Comparison of ENCODE assay signal across 8 cellular contexts in genomic region chr9:127937046-127937382, GRCh38. TPM values are rescaled to one million over a fixed set of nuclear protein-coding genes. Genes with fewer than 3 reads are reported as not detected.
DNase-seq lines count a peak whose midpoint lies in the region; ATAC-seq, FAIRE-seq and TF ChIP-seq lines count a peak whose summit lies in the region.

No MANE protein-coding gene starts in this region.

- H3K27ac Mint-ChIP-seq in osteocyte (ENCODE audit: unreplicated experiment): peak overlapping the region; percentile 83

- H3K4me1 ChIP-seq in DND-41 (ENCODE audit: insufficient read depth, low read length) (peaks cover 37% of the 10 kb centered on the region), OCI-LY7 (ENCODE audit: insufficient read depth, low read length, poor library complexity, severe bottlenecking) (peaks cover 28% of the 10 kb centered on the region), endothelial cell of umbilical vein (ENCODE audit: control insufficient read depth, extremely low read depth, insufficient read depth, low read length) (peaks cover 21% of the 10 kb centered on the region)

- H3K27me3 Mint-ChIP-seq in osteocyte (ENCODE audit: unreplicated experiment): no peaks in the 10 kb centered on the region

- H3K27me3 ChIP-seq in DND-41 (ENCODE audit: insufficient read depth, low read length, poor library complexity) (no peaks in the 10 kb centered on the region), endothelial cell of umbilical vein (ENCODE audit: control insufficient read depth in 2 of 2, insufficient read depth in 2 of 2, low read length in 2 of 2) (no peaks in the 10 kb centered on the region)

- no peaks in the 10 kb centered on the region for H3K9me1 ChIP-seq in endothelial cell of umbilical vein (replicated peaks; ENCODE audit: control insufficient read depth, extremely low read depth, insufficient read depth, low read length)

- no peak for DNase-seq in DND-41
- DNase-seq in OCI-LY7 (ENCODE audit: low spot score): peak; percentile 36
- no peak for DNase-seq in endothelial cell of umbilical vein (ENCODE audit: low read depth, low spot score)
- DNase-seq in osteocyte (ENCODE audit: extremely low spot score, unreplicated experiment): no peak
- DNase-seq in SK-N-DZ (ENCODE audit: low spot score): no peak
- DNase-seq in H4 (ENCODE audit: low spot score): no peak

- no peak for TF ChIP-seq POLR2A in endothelial cell of umbilical vein (IDR thresholded peaks at IDR 0.05; ENCODE audit: low read depth, low read length)

- H3K27ac ChIP-seq in DND-41 (ENCODE audit: low read length) (peak overlapping the region; percentile 86), OCI-LY7 (ENCODE audit: low read depth, low read length, poor library complexity, severe bottlenecking) (peak overlapping the region; percentile 36), endothelial cell of umbilical vein (ENCODE audit: insufficient read depth, low read depth, low read length) (peak overlapping the region; percentile 61)

- H4K20me1 ChIP-seq in DND-41 (ENCODE audit: insufficient read depth, low read length) (peaks cover 32% of the 10 kb centered on the region), OCI-LY7 (ENCODE audit: insufficient read depth, low read length) (peaks cover 10% of the 10 kb centered on the region; the same call in 1 of the 2 replicates), endothelial cell of umbilical vein (replicated peaks; ENCODE audit: control insufficient read depth, extremely low read depth, insufficient read depth, low read length) (no peaks in the 10 kb centered on the region)

- CTCF ChIA-PET in OCI-LY7 (lab: Charles Lee; ENCODE audit: unreplicated experiment): no interaction called here
- CTCF ChIA-PET in endothelial cell of umbilical vein (lab: Charles Lee): no interaction called here

- H3K9me3 ChIP-seq in DND-41 (ENCODE audit: insufficient read depth, low read length, severe bottlenecking) (no peaks in the 10 kb centered on the region), OCI-LY7 (ENCODE audit: low read length) (no peaks in the 10 kb centered on the region), endothelial cell of umbilical vein (replicated peaks; ENCODE audit: control insufficient read depth, insufficient read depth, low read length) (no peaks in the 10 kb centered on the region)

- peaks cover 34% of the 10 kb centered on the region for H3K4me1 Mint-ChIP-seq in osteocyte (ENCODE audit: unreplicated experiment)

- intact Hi-C loops in OCI-LY7 (cut with micrococcal nuclease; ENCODE audit: unreplicated experiment): no loop called here
- intact Hi-C loops in endothelial cell of umbilical vein (cut with micrococcal nuclease): no loop called here

- FAIRE-seq in endothelial cell of umbilical vein (lab: Jason Lieb, UNC): no peak

- TF ChIP-seq CTCF in DND-41 (IDR thresholded peaks at IDR 0.05; ENCODE audit: borderline replicate concordance, extremely low read depth, low read length, poor library complexity, severe bottlenecking): no peak
- no peak for TF ChIP-seq CTCF in OCI-LY7 (conservative IDR thresholded peaks at IDR 0.05; ENCODE audit: low read length)
- no peak for TF ChIP-seq CTCF in endothelial cell of umbilical vein (IDR thresholded peaks at IDR 0.05; ENCODE audit: extremely low read depth in 1 of 2, insufficient read depth in 1 of 2, low read depth in 1 of 2, low read length in 2 of 2)
- no peak for TF ChIP-seq CTCF in osteocyte (IDR thresholded peaks at IDR 0.05)

- peak overlapping the region; percentile 97 for H3K4me3 Mint-ChIP-seq in osteocyte (ENCODE audit: unreplicated experiment)

- H3K36me3 ChIP-seq in DND-41 (ENCODE audit: insufficient read depth, low read length): peaks cover 26% of the 10 kb centered on the region
- H3K36me3 ChIP-seq in OCI-LY7 (ENCODE audit: insufficient read depth, low read length): peaks cover 39% of the 10 kb centered on the region
- H3K36me3 ChIP-seq in endothelial cell of umbilical vein (ENCODE audit: control insufficient read depth in 2 of 2, extremely low read depth in 1 of 2, insufficient read depth in 2 of 2, low read length in 2 of 2): peaks cover 0 to 3% of the 10 kb centered on the region in 2 experiments

- no peaks in the 10 kb centered on the region for H3K9me3 Mint-ChIP-seq in osteocyte (ENCODE audit: unreplicated experiment)

- ATAC-seq in DND-41 (ENCODE audit: insufficient read depth, low read depth) (no peak), HG03280 (IDR thresholded peaks at IDR 0.05; ENCODE audit: unreplicated experiment) (no peak), GM21423 (IDR thresholded peaks at IDR 0.05; ENCODE audit: unreplicated experiment) (no peak)

- H3K9ac ChIP-seq in DND-41 (ENCODE audit: low read depth, low read length): peak overlapping the region; percentile 74
- H3K9ac ChIP-seq in endothelial cell of umbilical vein (replicated peaks; ENCODE audit: extremely low read depth, insufficient read depth, low read length): peak overlapping the region; percentile 76

- H3K36me3 Mint-ChIP-seq in osteocyte (ENCODE audit: unreplicated experiment): peaks cover 9% of the 10 kb centered on the region

- H2AFZ ChIP-seq in DND-41 (ENCODE audit: low read depth, low read length) (peak overlapping the region; percentile 83), OCI-LY7 (ENCODE audit: low read length) (no peak overlapping the region; the same call in 1 of the 2 replicates), endothelial cell of umbilical vein (ENCODE audit: low read depth, low read length) (no peak overlapping the region)

- BruUV-seq in OCI-LY7 (replicated peaks; lab: Mats Ljungman, UMichigan) (no TSS peak), endothelial cell of umbilical vein (replicated peaks; lab: Mats Ljungman, UMichigan) (no TSS peak)

- H3K4me3 ChIP-seq in DND-41 (ENCODE audit: low read depth in 1 of 2, low read length in 2 of 2) (peak overlapping the region; percentile 85 to 91), OCI-LY7 (ENCODE audit: low read depth, low read length, poor library complexity, severe bottlenecking) (peak overlapping the region; percentile 81), endothelial cell of umbilical vein (replicated peaks in 1 of 3; ENCODE audit: insufficient read depth in 1 of 3, low read depth in 1 of 3, low read length in 3 of 3) (peak overlapping the region; percentile 17 to 79 (median 79))

- no peaks in the 10 kb centered on the region for H3K9me2 ChIP-seq in OCI-LY7 (ENCODE audit: insufficient read depth, low read length)

- POLR2A ChIA-PET in OCI-LY7 (lab: Charles Lee): interaction anchor here (1.0 to 1.1 kb wide), 2 partner anchors 21 to 94 kb away, joined by 3 read pairs; no protein-coding TSS in a partner anchor
- POLR2A ChIA-PET in endothelial cell of umbilical vein (lab: Charles Lee): no interaction called here

- H3K4me2 ChIP-seq in DND-41 (ENCODE audit: insufficient read depth, low read length): peak overlapping the region; percentile 74
- peak overlapping the region; percentile 71 for H3K4me2 ChIP-seq in OCI-LY7 (ENCODE audit: low read length)
- H3K4me2 ChIP-seq in endothelial cell of umbilical vein (ENCODE audit: insufficient read depth, low read length): peak overlapping the region; percentile 74

- dilution Hi-C loops in endothelial cell of umbilical vein (cut with MboI; ENCODE audit: extremely low pct_ligation_motif_present, low sequenced_read_pairs): no loop called here

- peaks cover 38% of the 10 kb centered on the region for H3K79me2 ChIP-seq in DND-41 (ENCODE audit: insufficient read depth, low read length)
- H3K79me2 ChIP-seq in OCI-LY7 (ENCODE audit: insufficient read depth, low read depth, low read length): peaks cover 23% of the 10 kb centered on the region; the same call in 1 of the 2 replicates
- H3K79me2 ChIP-seq in endothelial cell of umbilical vein (ENCODE audit: control insufficient read depth, insufficient read depth, low read length): peaks cover 21% of the 10 kb centered on the region

RNA-seq across cellular contexts. Expression of gene DPM2, which starts 0.6 kb away (rescaled TPM):
- total RNA-seq in OCI-LY7 (2014; rRNA removed; shearing (Covaris generic)): 31.6 and 49.7 TPM in 2 replicates
- 47.7 and 50.7 TPM in 2 replicates for total RNA-seq in OCI-LY7 (2022)
- total RNA-seq in endothelial cell of umbilical vein: 41.9 and 47.9 TPM in 2 replicates
- 63.9 and 85.0 TPM in 2 replicates for polyA plus RNA-seq in endothelial cell of umbilical vein
- polyA plus RNA-seq in endothelial cell of umbilical vein (2011; cell fraction: cytosol; rRNA removed): 45.5 and 45.9 TPM in 2 replicates
- polyA plus RNA-seq in endothelial cell of umbilical vein (2011; cell fraction: nucleus; rRNA removed): 31.6 and 39.0 TPM in 2 replicates
- 38.9 and 45.4 TPM in 2 replicates for polyA plus RNA-seq in endothelial cell of umbilical vein (2012)
- 39.8 and 52.5 TPM in 2 replicates for polyA minus RNA-seq in endothelial cell of umbilical vein
- 59.2 TPM for polyA minus RNA-seq in endothelial cell of umbilical vein (2011; cell fraction: cytosol; rRNA and poly(A)+ RNA removed)
- 26.8 and 33.0 TPM in 2 replicates for polyA minus RNA-seq in endothelial cell of umbilical vein (2011; cell fraction: nucleus; rRNA and poly(A)+ RNA removed)
- total RNA-seq in osteocyte: 29.2 and 31.6 TPM in 2 replicates
- 52.5 and 55.6 TPM in 2 replicates for polyA plus RNA-seq in SK-N-DZ (2014; cell fraction: cytosol; rRNA removed)
- polyA plus RNA-seq in SK-N-DZ (2014; cell fraction: nucleus; rRNA removed): 46.6 and 51.6 TPM in 2 replicates
- total RNA-seq in H4 (2014; rRNA removed; shearing (Covaris generic)): 31.1 and 35.4 TPM in 2 replicates

RNA-seq across cellular contexts. Expression of gene PIP5KL1, which starts 6.4 kb away (rescaled TPM):
- total RNA-seq in OCI-LY7 (2014; rRNA removed; shearing (Covaris generic)): 0.59 and 0.95 TPM in 2 replicates
- total RNA-seq in OCI-LY7 (2022) (4.4 and 4.6 TPM in 2 replicates), endothelial cell of umbilical vein (2.9 and 3.8 TPM in 2 replicates), osteocyte (2.6 and 2.9 TPM in 2 replicates)
- polyA plus RNA-seq in endothelial cell of umbilical vein: 1.5 and 2.3 TPM in 2 replicates
- 0.28 and 0.87 TPM in 2 replicates for polyA plus RNA-seq in endothelial cell of umbilical vein (2011; cell fraction: cytosol; rRNA removed)
- 5.1 and 6.2 TPM in 2 replicates for polyA plus RNA-seq in endothelial cell of umbilical vein (2011; cell fraction: nucleus; rRNA removed)
- polyA plus RNA-seq in endothelial cell of umbilical vein (2012): 0.56 and 1.3 TPM in 2 replicates
- 0.42 and 0.83 TPM in 2 replicates for polyA minus RNA-seq in endothelial cell of umbilical vein
- 4.0 TPM for polyA minus RNA-seq in endothelial cell of umbilical vein (2011; cell fraction: cytosol; rRNA and poly(A)+ RNA removed)
- 1.6 and 1.8 TPM in 2 replicates for polyA minus RNA-seq in endothelial cell of umbilical vein (2011; cell fraction: nucleus; rRNA and poly(A)+ RNA removed)
- polyA plus RNA-seq in SK-N-DZ (2014; cell fraction: cytosol; rRNA removed): 2.1 and 3.6 TPM in 2 replicates
- 18.2 and 18.8 TPM in 2 replicates for polyA plus RNA-seq in SK-N-DZ (2014; cell fraction: nucleus; rRNA removed)
- 0.95 and 2.6 TPM in 2 replicates for total RNA-seq in H4 (2014; rRNA removed; shearing (Covaris generic))

RNA-seq across cellular contexts. Expression of gene ST6GALNAC4, which starts 20.2 kb away (rescaled TPM):
- 112 and 180 TPM in 2 replicates for total RNA-seq in OCI-LY7 (2014; rRNA removed; shearing (Covaris generic))
- total RNA-seq in OCI-LY7 (2022) (118 and 125 TPM in 2 replicates), endothelial cell of umbilical vein (38.1 and 45.9 TPM in 2 replicates), osteocyte (21.4 and 25.1 TPM in 2 replicates)
- polyA plus RNA-seq in endothelial cell of umbilical vein: 85.3 and 108 TPM in 2 replicates
- polyA plus RNA-seq in endothelial cell of umbilical vein (2011; cell fraction: cytosol; rRNA removed): 44.2 and 64.3 TPM in 2 replicates
- polyA plus RNA-seq in endothelial cell of umbilical vein (2011; cell fraction: nucleus; rRNA removed): 38.1 and 41.5 TPM in 2 replicates
- polyA plus RNA-seq in endothelial cell of umbilical vein (2012): 39.9 and 49.4 TPM in 2 replicates
- polyA minus RNA-seq in endothelial cell of umbilical vein: 38.1 and 51.5 TPM in 2 replicates
- 129 TPM for polyA minus RNA-seq in endothelial cell of umbilical vein (2011; cell fraction: cytosol; rRNA and poly(A)+ RNA removed)
- 19.7 and 26.7 TPM in 2 replicates for polyA minus RNA-seq in endothelial cell of umbilical vein (2011; cell fraction: nucleus; rRNA and poly(A)+ RNA removed)
- polyA plus RNA-seq in SK-N-DZ (2014; cell fraction: cytosol; rRNA removed): 28.1 and 28.4 TPM in 2 replicates
- 18.1 and 19.8 TPM in 2 replicates for polyA plus RNA-seq in SK-N-DZ (2014; cell fraction: nucleus; rRNA removed)
- 5.2 and 12.8 TPM in 2 replicates for total RNA-seq in H4 (2014; rRNA removed; shearing (Covaris generic))

RNA-seq across cellular contexts. Expression of gene ST6GALNAC6, which starts 37.6 kb away (rescaled TPM):
- 38.8 and 43.7 TPM in 2 replicates for total RNA-seq in OCI-LY7 (2014; rRNA removed; shearing (Covaris generic))
- total RNA-seq in OCI-LY7 (2022) (51.3 and 52.7 TPM in 2 replicates), endothelial cell of umbilical vein (43.0 and 43.5 TPM in 2 replicates), osteocyte (73.4 and 77.0 TPM in 2 replicates)
- polyA plus RNA-seq in endothelial cell of umbilical vein: 78.9 and 93.6 TPM in 2 replicates
- polyA plus RNA-seq in endothelial cell of umbilical vein (2011; cell fraction: cytosol; rRNA removed): 43.5 and 55.9 TPM in 2 replicates
- polyA plus RNA-seq in endothelial cell of umbilical vein (2011; cell fraction: nucleus; rRNA removed): 78.4 and 100.0 TPM in 2 replicates
- polyA plus RNA-seq in endothelial cell of umbilical vein (2012): 27.3 and 41.2 TPM in 2 replicates
- polyA minus RNA-seq in endothelial cell of umbilical vein: 50.1 and 50.4 TPM in 2 replicates
- polyA minus RNA-seq in endothelial cell of umbilical vein (2011; cell fraction: cytosol; rRNA and poly(A)+ RNA removed): 17.7 TPM
- polyA minus RNA-seq in endothelial cell of umbilical vein (2011; cell fraction: nucleus; rRNA and poly(A)+ RNA removed): 20.0 and 24.0 TPM in 2 replicates
- polyA plus RNA-seq in SK-N-DZ (2014; cell fraction: cytosol; rRNA removed): 28.5 and 39.2 TPM in 2 replicates
- 30.8 and 39.5 TPM in 2 replicates for polyA plus RNA-seq in SK-N-DZ (2014; cell fraction: nucleus; rRNA removed)
- 12.4 and 14.8 TPM in 2 replicates for total RNA-seq in H4 (2014; rRNA removed; shearing (Covaris generic))

RNA-seq across cellular contexts. Expression of gene EEIG1, which starts 43.8 kb away (rescaled TPM):
- 25.8 and 34.7 TPM in 2 replicates for total RNA-seq in OCI-LY7 (2014; rRNA removed; shearing (Covaris generic))
- total RNA-seq in OCI-LY7 (2022): 60.1 and 69.1 TPM in 2 replicates
- 16.4 and 19.0 TPM in 2 replicates for total RNA-seq in endothelial cell of umbilical vein
- 8.4 and 13.5 TPM in 2 replicates for polyA plus RNA-seq in endothelial cell of umbilical vein
- polyA plus RNA-seq in endothelial cell of umbilical vein (2011; cell fraction: cytosol; rRNA removed): 13.6 and 15.5 TPM in 2 replicates
- 15.1 and 16.4 TPM in 2 replicates for polyA plus RNA-seq in endothelial cell of umbilical vein (2011; cell fraction: nucleus; rRNA removed)
- polyA plus RNA-seq in endothelial cell of umbilical vein (2012): 10.7 and 14.9 TPM in 2 replicates
- polyA minus RNA-seq in endothelial cell of umbilical vein: 4.3 and 4.4 TPM in 2 replicates
- polyA minus RNA-seq in endothelial cell of umbilical vein (2011; cell fraction: cytosol; rRNA and poly(A)+ RNA removed): 8.4 TPM
- 3.9 and 5.3 TPM in 2 replicates for polyA minus RNA-seq in endothelial cell of umbilical vein (2011; cell fraction: nucleus; rRNA and poly(A)+ RNA removed)
- 39.4 and 41.4 TPM in 2 replicates for total RNA-seq in osteocyte
- polyA plus RNA-seq in SK-N-DZ (2014; cell fraction: cytosol; rRNA removed): 2.7 and 3.0 TPM in 2 replicates
- polyA plus RNA-seq in SK-N-DZ (2014; cell fraction: nucleus; rRNA removed): 6.9 and 11.3 TPM in 2 replicates
- 7.6 and 10.6 TPM in 2 replicates for total RNA-seq in H4 (2014; rRNA removed; shearing (Covaris generic))

Comparison
In these comparisons a context has a peak if more than half of its experiments do, and no peak if none do; other contexts are left out.
1. H3K27ac ChIP-seq: peak in every context shown above with its lines; median percentile 86 in DND-41; 61 in endothelial cell of umbilical vein; 36 in OCI-LY7.